27 cellular contexts compared by ENCODE assay signal in genomic region chr19:38012944-38013343, GRCh38.
DNase-seq lines count a peak whose midpoint lies in the region; ATAC-seq and TF ChIP-seq lines count a peak whose summit lies in the region.
"Had no signal": no experiment of that assay in that cellular context is flagged by ENCODE, and none has a peak within 500 bp of the region (broad histone marks: within the 10 kb centered on the region; RNA-seq: fewer than 3 reads in every experiment).

No MANE protein-coding gene starts in this region.

- H4K20me1 ChIP-seq in GM23338 (replicated peaks; ENCODE audit: insufficient read depth), result peaks cover 11% of the 10 kb centered on the region

- H3K4me3 ChIP-seq in GM23338 (0 out of 2 replicates have a peak overlapping the region, but pooled peaks have one; percentile 9), endodermal cell (ENCODE audit: low read length) (no peak overlapping the region), coronary artery (no peak overlapping the region)
- H3K4me3 ChIP-seq: gastroesophageal sphincter, ovary, Peyer's patch, right lobe of liver, SJSA1 had no signal

- H3K27ac ChIP-seq in GM23338 (ENCODE audit: low read depth) (peak overlapping the region; percentile 74; the same call in 1 of the 2 replicates), RWPE1 (peak overlapping the region; percentile 33), endodermal cell (ENCODE audit: low read depth, low read length) (no peak overlapping the region), coronary artery (no peak overlapping the region)
- H3K27ac ChIP-seq: gastroesophageal sphincter, ovary, Peyer's patch, right lobe of liver, SJSA1 had no signal

- H3K27me3 ChIP-seq in GM23338 (ENCODE audit: insufficient read depth) (no peaks in the 10 kb centered on the region), endodermal cell (ENCODE audit: control insufficient read depth, insufficient read depth, low read length, poor library complexity, severe bottlenecking) (no peaks in the 10 kb centered on the region)
- H3K27me3 ChIP-seq: gastroesophageal sphincter, ovary, Peyer's patch, right lobe of liver, SJSA1 had no signal

- peaks cover 27% of the 10 kb centered on the region; the same call in 1 of the 2 replicates for H3K4me1 ChIP-seq in GM23338 (ENCODE audit: insufficient read depth)
- H3K4me1 ChIP-seq in endodermal cell (ENCODE audit: control insufficient read depth, insufficient read depth, low read length), result no peaks in the 10 kb centered on the region
- H3K4me1 ChIP-seq: gastroesophageal sphincter, Peyer's patch, right lobe of liver, SJSA1 had no signal

- H3K9me3 Mint-ChIP-seq in GM23338, result no peaks in the 10 kb centered on the region
- H3K9me3 Mint-ChIP-seq in endodermal cell, result no peaks in the 10 kb centered on the region
- no peaks in the 10 kb centered on the region for H3K9me3 Mint-ChIP-seq in stimulated activated effector memory CD8-positive, alpha-beta T cell treated with anti-CD3 and anti-CD28 coated beads, Interleukin-12 subunit alpha, Interleukin-12 subunit beta, amount 100 ng/mL, for 72 hours
- H3K9me3 Mint-ChIP-seq: activated T-helper 2 cell treated with anti-CD3 and anti-CD28 coated beads, Interferon-gamma antibody, Interleukin-2, Interleukin-4, amounts not matched to agents 10 μg/mL and 5 μg/mL and 100 μg/mL, durations not matched to agents 14 hours and 24 hours and 36 hours; mesothelial cell of epicardium; natural killer cell treated with Interleukin-12 subunit alpha and Interleukin-12 subunit beta and Interleukin-15 and Interleukin-18, amount 100 ng/mL, for 72 hours had no signal

- H2AFZ ChIP-seq in GM23338, result no peak overlapping the region

- no peaks in the 10 kb centered on the region for H3K9me3 ChIP-seq in endodermal cell (ENCODE audit: control insufficient read depth, low read length)
- H3K9me3 ChIP-seq: gastroesophageal sphincter, ovary, Peyer's patch, right lobe of liver, SJSA1 had no signal

- DNase-seq in GM23338 (ENCODE audit: low spot score), result peak; percentile 43
- DNase-seq in RWPE1 (ENCODE audit: low spot score), result no peak
- DNase-seq in endodermal cell, result peak; percentile 55
- DNase-seq in stimulated activated effector memory CD8-positive, alpha-beta T cell treated with anti-CD3 and anti-CD28 coated beads, Interleukin-12 subunit alpha, Interleukin-12 subunit beta, amount 100 ng/mL, for 72 hours (ENCODE audit: low spot score in 2 of 2), result no peak
- DNase-seq in CD1c-positive myeloid dendritic cell (ENCODE audit: extremely low spot score), result no peak
- DNase-seq in KBM-7, result no peak
- DNase-seq in stimulated activated CD4-positive, alpha-beta T cell treated with anti-CD3 and anti-CD28 coated beads, Interleukin-4, amount 100 ng/mL, for 24 hours, result no peak
- no peak for DNase-seq in coronary artery (ENCODE audit: low spot score)
- DNase-seq: activated CD4-positive, alpha-beta T cell treated with anti-CD3 and anti-CD28 coated beads for 48 hours; CD4-positive, alpha-beta memory T cell; cerebellar nuclear complex; GF-D8; left cardiac atrium; MV-4-11; NCI-H1930; NCI-H345; ovary; Peyer's patch; right lobe of liver; T-helper 1 cell had no signal

- no peak for TF ChIP-seq CTCF in GM23338 (conservative IDR thresholded peaks at IDR 0.05; ENCODE audit: low read depth in 2 of 2)
- TF ChIP-seq CTCF in RWPE1 (conservative IDR thresholded peaks at IDR 0.05; ENCODE audit: low read depth), result no peak
- TF ChIP-seq CTCF in endodermal cell (conservative IDR thresholded peaks at IDR 0.05), result no peak
- TF ChIP-seq CTCF in coronary artery (IDR thresholded peaks at IDR 0.05), result no peak

- no peaks in the 10 kb centered on the region for H3K36me3 ChIP-seq in GM23338 (ENCODE audit: insufficient read depth)
- no peaks in the 10 kb centered on the region for H3K36me3 ChIP-seq in endodermal cell (ENCODE audit: control insufficient read depth, insufficient read depth, low read length)
- H3K36me3 ChIP-seq: gastroesophageal sphincter, ovary, right lobe of liver had no signal

- H3K27ac Mint-ChIP-seq in GM23338 (peak overlapping the region; percentile 91), endodermal cell (peak overlapping the region; percentile 65)
- H3K27ac Mint-ChIP-seq in stimulated activated effector memory CD8-positive, alpha-beta T cell treated with anti-CD3 and anti-CD28 coated beads, Interleukin-12 subunit alpha, Interleukin-12 subunit beta, amount 100 ng/mL, for 72 hours, result peak overlapping the region; percentile 23
- H3K27ac Mint-ChIP-seq: activated naive CD8-positive, alpha-beta T cell; activated T-helper 2 cell treated with anti-CD3 and anti-CD28 coated beads, Interferon-gamma antibody, Interleukin-2, Interleukin-4, amounts not matched to agents 10 μg/mL and 5 μg/mL and 100 μg/mL, durations not matched to agents 14 hours and 24 hours and 36 hours; mesothelial cell of epicardium; natural killer cell treated with Interleukin-12 subunit alpha and Interleukin-12 subunit beta and Interleukin-15 and Interleukin-18, amount 100 ng/mL, for 72 hours had no signal

- CTCF ChIA-PET in RWPE1 (lab: Yijun Ruan, JAX), result interaction anchor here (0.6 to 0.7 kb wide), 2 partner anchors 91 to 111 kb away, joined by 3 to 8 read pairs; no protein-coding TSS in a partner anchor

- no peak overlapping the region for H3K9ac ChIP-seq in endodermal cell (ENCODE audit: extremely low read depth, low read length, poor library complexity, severe bottlenecking)

- ATAC-seq in GM23338, result peak; percentile 81
- no peak for ATAC-seq in stimulated activated effector memory CD8-positive, alpha-beta T cell treated with anti-CD3 and anti-CD28 coated beads, Interleukin-12 subunit alpha, Interleukin-12 subunit beta, amount 100 ng/mL, for 72 hours
- ATAC-seq: gastroesophageal sphincter, HCT116, left cardiac atrium, right lobe of liver had no signal

- POLR2A ChIA-PET in RWPE1 (lab: Yijun Ruan, JAX; ENCODE audit: low non-redundant PET), result no interaction called here

- H3K4me3 Mint-ChIP-seq in GM23338, result peak overlapping the region; percentile 57; the same call in 2 of the 3 replicates
- no peak overlapping the region for H3K4me3 Mint-ChIP-seq in endodermal cell
- H3K4me3 Mint-ChIP-seq in stimulated activated effector memory CD8-positive, alpha-beta T cell treated with anti-CD3 and anti-CD28 coated beads, Interleukin-12 subunit alpha, Interleukin-12 subunit beta, amount 100 ng/mL, for 72 hours, result no peak overlapping the region
- H3K4me3 Mint-ChIP-seq: activated naive CD8-positive, alpha-beta T cell; CD4-positive, alpha-beta memory T cell; mesothelial cell of epicardium; natural killer cell treated with Interleukin-12 subunit alpha and Interleukin-12 subunit beta and Interleukin-15 and Interleukin-18, amount 100 ng/mL, for 72 hours had no signal

- in situ Hi-C loops in KBM-7 (cut with MboI; ENCODE audit: low pct_unique_long_range_greater_than_20kb, low sequenced_read_pairs), result no loop called here

- 79 to 81% methylated on average over 2 to 5 of the region's 5 CpGs for WGBS in endodermal cell (ENCODE audit: insufficient coverage in 1 of 2, insufficient read length in 1 of 2), 2 experiments

- H3K79me2 ChIP-seq in GM23338 (replicated peaks; ENCODE audit: insufficient read depth), result peaks cover 22% of the 10 kb centered on the region

- H3K36me3 Mint-ChIP-seq in GM23338 (ENCODE audit: low read depth) (no peaks in the 10 kb centered on the region; the same call in 2 of the 3 replicates), endodermal cell (ENCODE audit: low read depth) (peaks cover 2% of the 10 kb centered on the region)
- H3K36me3 Mint-ChIP-seq in stimulated activated effector memory CD8-positive, alpha-beta T cell treated with anti-CD3 and anti-CD28 coated beads, Interleukin-12 subunit alpha, Interleukin-12 subunit beta, amount 100 ng/mL, for 72 hours, result no peaks in the 10 kb centered on the region
- H3K36me3 Mint-ChIP-seq: mesothelial cell of epicardium; natural killer cell treated with Interleukin-12 subunit alpha and Interleukin-12 subunit beta and Interleukin-15 and Interleukin-18, amount 100 ng/mL, for 72 hours had no signal

- no peaks in the 10 kb centered on the region for H3F3A ChIP-seq in GM23338 (replicated peaks; ENCODE audit: low read depth)

- no peaks in the 10 kb centered on the region for H3K9me2 ChIP-seq in GM23338 (ENCODE audit: insufficient read depth)

- peak overlapping the region; percentile 55 for H3K4me2 ChIP-seq in GM23338

- H3K4me1 Mint-ChIP-seq in GM23338, result peaks cover 27% of the 10 kb centered on the region
- H3K4me1 Mint-ChIP-seq in endodermal cell, result peaks cover 11% of the 10 kb centered on the region
- no peaks in the 10 kb centered on the region for H3K4me1 Mint-ChIP-seq in stimulated activated effector memory CD8-positive, alpha-beta T cell treated with anti-CD3 and anti-CD28 coated beads, Interleukin-12 subunit alpha, Interleukin-12 subunit beta, amount 100 ng/mL, for 72 hours
- H3K4me1 Mint-ChIP-seq: mesothelial cell of epicardium had no signal

- peaks cover 8% of the 10 kb centered on the region for H3K27me3 Mint-ChIP-seq in GM23338 (ENCODE audit: insufficient read depth, low read depth, poor library complexity)
- H3K27me3 Mint-ChIP-seq in endodermal cell (ENCODE audit: insufficient read depth), result no peaks in the 10 kb centered on the region
- H3K27me3 Mint-ChIP-seq: activated naive CD8-positive, alpha-beta T cell; CD4-positive, alpha-beta memory T cell; natural killer cell treated with Interleukin-12 subunit alpha and Interleukin-12 subunit beta and Interleukin-15 and Interleukin-18, amount 100 ng/mL, for 72 hours had no signal

TF ChIP-seq in GM23338, 12 proteins besides CTCF, POLR2A, EP300 and RAD21 (continues in another document):
- TF ChIP-seq POLR2AphosphoS5 (IDR thresholded peaks at IDR 0.05; ENCODE audit: low read depth) (no peak), ZNF114 (CRISPR knock-in tag; IDR thresholded peaks at IDR 0.05) (no peak), STAT1 (IDR thresholded peaks at IDR 0.05; ENCODE audit: unreplicated experiment) (no peak)

Comparison
In these comparisons a context has a peak if more than half of its experiments do, and no peak if none do; other contexts are left out.
1. DNase-seq: peak in GM23338 (single experiment) and endodermal cell (single experiment); none in RWPE1 (single experiment), stimulated activated effector memory CD8-positive, alpha-beta T cell treated with anti-CD3 and anti-CD28 coated beads, Interleukin-12 subunit alpha, Interleukin-12 subunit beta, amount 100 ng/mL, for 72 hours (0 of 2), CD1c-positive myeloid dendritic cell (single experiment), KBM-7 (single experiment), stimulated activated CD4-positive, alpha-beta T cell treated with anti-CD3 and anti-CD28 coated beads, Interleukin-4, amount 100 ng/mL, for 24 hours (single experiment) and coronary artery (single experiment).
2. H3K27ac ChIP-seq: peak in GM23338 (single experiment) and RWPE1 (single experiment); none in endodermal cell (single experiment) and coronary artery (0 of 2).
3. H3K27ac Mint-ChIP-seq: peak in every context shown above with its lines; median percentile 91 in GM23338; 65 in endodermal cell; 23 in stimulated activated effector memory CD8-positive, alpha-beta T cell treated with anti-CD3 and anti-CD28 coated beads, Interleukin-12 subunit alpha, Interleukin-12 subunit beta, amount 100 ng/mL, for 72 hours.